ENCODE assay signal across 8 cellular contexts in genomic region chr2:26179446-26179907, GRCh38. TPM values are rescaled to one million over a fixed set of nuclear protein-coding genes. Genes with fewer than 3 reads are reported as not detected.
A peak's percentile ranks its signal among the peaks of the same experiment; 100 is the strongest.
DNase-seq lines count a peak whose midpoint lies in the region; ATAC-seq and TF ChIP-seq lines count a peak whose summit lies in the region.

No MANE protein-coding gene starts in this region.

- TF ChIP-seq EP300 in esophagus muscularis mucosa (IDR thresholded peaks at IDR 0.05): no peak

- H3K4me3 ChIP-seq in CD4-positive, alpha-beta memory T cell (ENCODE audit: low read length in 2 of 2): peak overlapping the region in 1 of 2 donors; percentile 20
- H3K4me3 ChIP-seq in esophagus muscularis mucosa: peak overlapping the region; percentile 50 to 69 (median 60)
- no peak overlapping the region for H3K4me3 ChIP-seq in HAP-1
- H3K4me3 ChIP-seq in prostate gland: peak overlapping the region in 1 of 2 donors; percentile 44

- WGBS in esophagus muscularis mucosa: 41% methylated on average over 3 of the region's 12 CpGs
- WGBS in prostate gland: 65% methylated on average over 10 of the region's 12 CpGs

- TF ChIP-seq CTCF in esophagus muscularis mucosa (IDR thresholded peaks at IDR 0.05): no peak
- TF ChIP-seq CTCF in neural crest cell (conservative IDR thresholded peaks at IDR 0.05): no peak
- no peak for TF ChIP-seq CTCF in prostate gland (IDR thresholded peaks at IDR 0.05)

- peak overlapping the region in 1 of 7 donors; percentile 10 for H3K27ac Mint-ChIP-seq in CD4-positive, alpha-beta memory T cell
- peak overlapping the region; percentile 35 for H3K27ac Mint-ChIP-seq in neural crest cell (ENCODE audit: unreplicated experiment)

- H3K4me3 Mint-ChIP-seq in CD4-positive, alpha-beta memory T cell: peak overlapping the region; percentile 57 to 81 (median 70)
- peak overlapping the region; percentile 66 for H3K4me3 Mint-ChIP-seq in neural crest cell

- peaks cover 1% of the 10 kb centered on the region for H3K27me3 ChIP-seq in CD4-positive, alpha-beta memory T cell (ENCODE audit: insufficient read depth, low read length)
- peaks cover 0 to 28% (median 4%) of the 10 kb centered on the region in 4 donors for H3K27me3 ChIP-seq in esophagus muscularis mucosa
- no peaks in the 10 kb centered on the region for H3K27me3 ChIP-seq in HAP-1 (ENCODE audit: low read depth)
- H3K27me3 ChIP-seq in prostate gland (replicated peaks; ENCODE audit: insufficient read depth): no peaks in the 10 kb centered on the region

- no peaks in the 10 kb centered on the region for H3K36me3 ChIP-seq in CD4-positive, alpha-beta memory T cell (ENCODE audit: insufficient read depth, low read length)
- H3K36me3 ChIP-seq in esophagus muscularis mucosa (no peaks in the 10 kb centered on the region), HAP-1 (replicated peaks) (peaks cover 8% of the 10 kb centered on the region), prostate gland (no peaks in the 10 kb centered on the region)

- no peak for DNase-seq in CD4-positive, alpha-beta memory T cell
- DNase-seq in NCI-H69 (lab: John Stamatoyannopoulos, UW): peak; percentile 22
- no peak for DNase-seq in esophagus muscularis mucosa (ENCODE audit: extremely low spot score)
- DNase-seq in neural crest cell (ENCODE audit: low read depth, low spot score): no peak
- no peak for DNase-seq in HAP-1 (ENCODE audit: low spot score in 2 of 2)
- no peak for DNase-seq in NCI-H524 (lab: John Stamatoyannopoulos, UW)
- no peak for DNase-seq in prostate gland (ENCODE audit: low spot score)

- peaks cover 21 to 35% of the 10 kb centered on the region in 2 donors for H3K27me3 Mint-ChIP-seq in CD4-positive, alpha-beta memory T cell
- H3K27me3 Mint-ChIP-seq in neural crest cell (ENCODE audit: low read depth): peaks cover 10% of the 10 kb centered on the region

- H3K4me1 Mint-ChIP-seq in CD4-positive, alpha-beta memory T cell: peaks cover 7 to 20% (median 15%) of the 10 kb centered on the region in 4 donors
- peaks cover 37% of the 10 kb centered on the region for H3K4me1 Mint-ChIP-seq in neural crest cell

- intact Hi-C loops in CD4-positive, alpha-beta memory T cell (cut with micrococcal nuclease): no loop called here
- intact Hi-C loops in esophagus muscularis mucosa (cut with DNase I) (no loop called here), prostate gland (cut with DNase I) (no loop called here)

- H3K4me1 ChIP-seq in CD4-positive, alpha-beta memory T cell (ENCODE audit: insufficient read depth, low read length): peaks cover 10% of the 10 kb centered on the region
- H3K4me1 ChIP-seq in esophagus muscularis mucosa (peaks cover 6 to 23% (median 22%) of the 10 kb centered on the region in 4 donors), HAP-1 (peaks cover 2% of the 10 kb centered on the region; the same call in 1 of the 2 replicates), prostate gland (replicated peaks) (no peaks in the 10 kb centered on the region)

- H3K9me3 ChIP-seq in CD4-positive, alpha-beta memory T cell (ENCODE audit: control insufficient read depth in 1 of 2, low read length in 2 of 2): no peaks in the 10 kb centered on the region
- H3K9me3 ChIP-seq in esophagus muscularis mucosa: no peaks in the 10 kb centered on the region
- H3K9me3 ChIP-seq in HAP-1: no peaks in the 10 kb centered on the region
- no peaks in the 10 kb centered on the region for H3K9me3 ChIP-seq in prostate gland

- H3K36me3 Mint-ChIP-seq in CD4-positive, alpha-beta memory T cell: peaks cover 0 to 2% of the 10 kb centered on the region in 2 donors
- peaks cover 5% of the 10 kb centered on the region for H3K36me3 Mint-ChIP-seq in neural crest cell (ENCODE audit: low read depth)

- no peak for TF ChIP-seq POLR2A in esophagus muscularis mucosa (IDR thresholded peaks at IDR 0.05; ENCODE audit: low read depth)
- no peak for TF ChIP-seq POLR2A in prostate gland (IDR thresholded peaks at IDR 0.05)

- CTCF ChIA-PET in CD4-positive, alpha-beta memory T cell (lab: Charles Lee; ENCODE audit: partially characterized antibody): no interaction called here

- no peak overlapping the region for H3K27ac ChIP-seq in CD4-positive, alpha-beta memory T cell (ENCODE audit: low read depth, low read length)
- H3K27ac ChIP-seq in esophagus muscularis mucosa (replicated peaks in 1 of 4): peak overlapping the region in 1 of 4 donors; percentile 18
- H3K27ac ChIP-seq in prostate gland: no peak overlapping the region

- in situ Hi-C loops in HAP-1 (cut with MboI; ENCODE audit: low sequenced_read_pairs): no loop called here

- H3K9me3 Mint-ChIP-seq in CD4-positive, alpha-beta memory T cell: no peaks in the 10 kb centered on the region
- H3K9me3 Mint-ChIP-seq in neural crest cell: no peaks in the 10 kb centered on the region

- POLR2A ChIA-PET in CD4-positive, alpha-beta memory T cell (lab: Charles Lee; ENCODE audit: partially characterized antibody): no interaction called here

- ATAC-seq in GM21381 (IDR thresholded peaks at IDR 0.05; ENCODE audit: unreplicated experiment): no peak

RNA-seq across cellular contexts. Expression of gene GAREM2, which starts 6.6 kb away (rescaled TPM):
- total RNA-seq in CD4-positive, alpha-beta memory T cell: 1 to 10 TPM; 3.2 to 3.6 TPM
- 1 to 10 TPM in 1 of 2 donors, under 1 TPM in 1; 0.14 to 2.3 TPM for polyA plus RNA-seq in CD4-positive, alpha-beta memory T cell
- 1 to 10 TPM; 2.5 to 5.5 (median 3.6) TPM for total RNA-seq in esophagus muscularis mucosa
- 21.3 and 21.8 TPM in 2 replicates for total RNA-seq in neural crest cell
- total RNA-seq in prostate gland: 1 to 10 TPM; 3.5 TPM
